ENCODE assay signal across 26 cellular contexts in genomic region chr14:79920180-79920579, GRCh38.
"Had no signal": no experiment of that assay in that cellular context is flagged by ENCODE, and none has a peak within 500 bp of the region (broad histone marks: within the 10 kb centered on the region; RNA-seq: fewer than 3 reads in every experiment).

No MANE protein-coding gene starts in this region.

- FAIRE-seq: endometrium, pancreas, small intestine had no signal

- DNase-seq: dermis blood vessel endothelial cell; effector memory CD4-positive, alpha-beta T cell; erythroblast; esophagus squamous epithelium; foreskin melanocyte; hypothalamus; immature natural killer cell; islet precursor cell; mucosa of descending colon; naive B cell; pancreas; right lobe of liver; small intestine; stimulated activated CD4-positive, alpha-beta T cell treated with anti-CD3 and anti-CD28 coated beads, Interleukin-12 subunit alpha, Interleukin-12 subunit beta, amount 100 ng/mL, for 4 hours; stimulated activated CD4-positive, alpha-beta T cell treated with anti-CD3 and anti-CD28 coated beads, Interleukin-1b, Interleukin-23, amount 100 ng/mL, for 48 hours; stimulated activated CD4-positive, alpha-beta T cell treated with anti-CD3 and anti-CD28 coated beads, Interleukin-4, amount 100 ng/mL, for 24 hours; stimulated activated naive CD4-positive, alpha-beta T cell treated with Interleukin-2 at 50 U/mL for 16 hours; stomach; testis had no signal

- H3K27me3 ChIP-seq: esophagus squamous epithelium, neutrophil, pancreas, right lobe of liver, stomach, testis, tibial artery had no signal

- H3K9me3 ChIP-seq: esophagus squamous epithelium, mucosa of descending colon, neutrophil, pancreas, right lobe of liver, testis, tibial artery had no signal

- H3K36me3 ChIP-seq: esophagus squamous epithelium, neutrophil, pancreas, right lobe of liver, stomach, tibial artery had no signal

- H3K4me1 ChIP-seq: esophagus squamous epithelium, pancreas, right lobe of liver, stomach, testis, tibial artery had no signal

- ATAC-seq: mucosa of descending colon; natural killer cell treated with Interleukin-12 subunit alpha and Interleukin-12 subunit beta and Interleukin-15 and Interleukin-18, amount 100 ng/mL, for 72 hours; pancreas; stimulated activated effector memory CD8-positive, alpha-beta T cell treated with anti-CD3 and anti-CD28 coated beads, Interleukin-12 subunit alpha, Interleukin-12 subunit beta, amount 100 ng/mL, for 72 hours had no signal

- H3K27ac ChIP-seq: coronary artery, esophagus squamous epithelium, neutrophil, pancreas, right lobe of liver, stomach, testis, tibial artery had no signal

- H3K4me3 ChIP-seq: coronary artery, esophagus squamous epithelium, lung, mucosa of descending colon, pancreas, right lobe of liver, stomach, testis, tibial artery had no signal
